26 cellular contexts compared by ENCODE assay signal in the genomic region with DNA sequence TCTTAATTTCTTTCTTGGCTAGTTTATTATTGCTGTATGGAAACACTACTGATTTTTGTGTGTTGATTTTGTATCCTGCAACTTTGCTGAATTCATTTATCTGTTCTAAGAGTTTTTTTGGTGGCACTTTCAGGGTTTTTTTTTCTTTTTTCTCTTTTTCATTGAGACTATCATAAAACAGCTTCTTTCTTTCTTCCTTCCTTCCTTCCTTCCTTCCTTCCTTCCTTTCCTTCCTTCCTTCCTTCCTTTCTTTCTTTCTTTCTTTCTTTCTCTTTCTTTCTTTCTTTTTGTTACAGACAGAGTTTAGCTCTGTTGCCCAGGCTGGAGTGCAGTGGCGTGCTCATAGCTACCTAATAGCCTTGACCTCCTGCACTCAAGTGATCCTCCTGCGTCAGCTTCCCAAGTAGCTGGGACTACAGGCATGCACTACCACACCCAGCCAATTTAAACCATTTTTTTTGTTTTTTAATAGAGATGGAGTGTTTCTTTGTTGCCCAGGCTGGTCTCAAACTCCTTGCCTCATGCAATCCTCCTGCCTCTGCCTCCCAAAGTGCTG.
A peak's percentile ranks its signal among the peaks of the same experiment; 100 is the strongest.
DNase-seq lines count a peak whose midpoint lies in the region; ATAC-seq, FAIRE-seq and TF ChIP-seq lines count a peak whose summit lies in the region.
"Had no signal": no experiment of that assay in that cellular context is flagged by ENCODE, and none has a peak within 500 bp of the region (broad histone marks: within the 10 kb centered on the region; RNA-seq: fewer than 3 reads in every experiment).

No MANE protein-coding gene starts in this region.

- TF ChIP-seq EP300 in K562 (IDR thresholded peaks at IDR 0.05; ENCODE audit: low read length): no peak

- TF ChIP-seq CTCF in HEK293 (tag by site-specific recombination; IDR thresholded peaks at IDR 0.05) (no peak), K562 (IDR thresholded peaks at IDR 0.05 in 2 of 3, conservative IDR thresholded peaks at IDR 0.05 in 1 of 3; ENCODE audit: insufficient read depth in 2 of 3, low read depth in 1 of 3, low read length in 3 of 3) (no peak), left lung (IDR thresholded peaks at IDR 0.05) (no peak), spleen (IDR thresholded peaks at IDR 0.05 in 8 of 11, conservative IDR thresholded peaks at IDR 0.05 in 3 of 11) (no peak)

- WGBS in K562 (ENCODE audit: insufficient coverage, low coverage, missing lambda C conversion rate): 0% methylated on average over 2 of the region's 2 CpGs
- 56 to 83% (median 75%) methylated on average over 2 of the region's 2 CpGs for WGBS in spleen, 5 donors

- no peaks in the 10 kb centered on the region for H3K79me2 ChIP-seq in K562 (ENCODE audit: control insufficient read depth, insufficient read depth, low read length)

- in situ Hi-C loops in K562 (cut with MboI): no loop called here

- H3K27me3 ChIP-seq in K562 (ENCODE audit: control insufficient read depth in 2 of 2, insufficient read depth in 2 of 2, low read length in 2 of 2) (no peaks in the 10 kb centered on the region), left lung (no peaks in the 10 kb centered on the region), spleen (replicated peaks in 1 of 7) (peaks cover 0 to 13% (median 0%) of the 10 kb centered on the region in 7 donors)
- H3K27me3 ChIP-seq: BLaER1 treated with 17β-estradiol and CSF1 and Interleukin-3, amounts not matched to agents 10 nM and 100 nM had no signal

- DNase-seq in K562 (ENCODE audit: extremely low read depth in 1 of 4, low spot score in 3 of 4) (no peak), left lung (no peak), spleen (no peak), substantia nigra (lab: John Stamatoyannopoulos, UW) (no peak), SHP77 (lab: John Stamatoyannopoulos, UW) (no peak), DMS153 treated with DMSO at 0.1 percent for 48 hours (lab: John Stamatoyannopoulos, UW; ENCODE audit: unreplicated experiment) (no peak)
- DNase-seq: 8988T; ACHN; AML-193; Caco-2; Calu3; CD4-positive, alpha-beta T cell; CD8-positive, alpha-beta T cell; DMS53; DMS79; DND-41; EL; GDM1 had no signal

- POLR2A ChIA-PET in HEK293 (lab: Yijun Ruan, JAX): no interaction called here
- POLR2A ChIA-PET in K562 (lab: Yijun Ruan, JAX): interaction anchor here (0.9 to 1.7 kb wide), 3 partner anchors 10 to 28 kb away, joined by 3 to 4 read pairs (median 3); no protein-coding TSS in a partner anchor

- H3K4me3 ChIP-seq in HEK293 (ENCODE audit: low read depth, low read length) (no peak overlapping the region), K562 (no peak overlapping the region), left lung (no peak overlapping the region), spleen (no peak overlapping the region)
- H3K4me3 ChIP-seq: BLaER1 treated with 17β-estradiol and CSF1 and Interleukin-3, amounts not matched to agents 10 nM and 100 nM; GM12878 had no signal

- TF ChIP-seq RAD21 in K562 (CRISPR knock-in tag; conservative IDR thresholded peaks at IDR 0.05 in 1 of 2, IDR thresholded peaks at IDR 0.05 in 1 of 2): no peak

- no peak overlapping the region for H3K9ac ChIP-seq in K562 (ENCODE audit: insufficient read depth in 1 of 2, low read depth in 2 of 2, low read length in 2 of 2)
- H3K9ac ChIP-seq: BLaER1 treated with 17β-estradiol and CSF1 and Interleukin-3, amounts not matched to agents 10 nM and 100 nM had no signal

- no TSS peak for BruUV-seq in K562 (replicated peaks; lab: Mats Ljungman, UMichigan)

- H2AFZ ChIP-seq in K562 (ENCODE audit: low read depth, low read length): no peak overlapping the region

- H3K36me3 ChIP-seq in HEK293 (ENCODE audit: control insufficient read depth in 2 of 2, insufficient read depth in 1 of 2, low read length in 2 of 2): no peaks in the 10 kb centered on the region
- no peaks in the 10 kb centered on the region for H3K36me3 ChIP-seq in K562 (ENCODE audit: control insufficient read depth, insufficient read depth, low read length)
- no peaks in the 10 kb centered on the region for H3K36me3 ChIP-seq in left lung
- no peaks in the 10 kb centered on the region for H3K36me3 ChIP-seq in spleen
- H3K36me3 ChIP-seq: BLaER1 treated with 17β-estradiol and CSF1 and Interleukin-3, amounts not matched to agents 10 nM and 100 nM had no signal

- CTCF ChIA-PET in HEK293 (lab: Yijun Ruan, JAX): interaction anchor here (0.6 kb wide), 1 partner anchor 604 kb away, joined by 3 read pairs; no protein-coding TSS in a partner anchor
- CTCF ChIA-PET in K562 (lab: Yijun Ruan, JAX; ENCODE audit: low intra/inter-chr PET ratio): no interaction called here

- intact Hi-C loops in K562 (cut with micrococcal nuclease) (no loop called here), left lung (cut with DNase I) (no loop called here), spleen (cut with DNase I; ENCODE audit: low total_unique reads) (no loop called here)

- H4K20me1 ChIP-seq in K562 (replicated peaks; ENCODE audit: control insufficient read depth, insufficient read depth, low read length): no peaks in the 10 kb centered on the region
- H4K20me1 ChIP-seq: BLaER1 treated with 17β-estradiol and CSF1 and Interleukin-3, amounts not matched to agents 10 nM and 100 nM had no signal

- no peak for ATAC-seq in K562
- ATAC-seq in left lung: peak; percentile 33
- ATAC-seq: CD8-positive, alpha-beta T cell; GM12878 had no signal

- H3K27ac ChIP-seq in HEK293 (ENCODE audit: extremely low read depth, low read depth, low read length) (no peak overlapping the region), K562 (ENCODE audit: extremely low read depth, low read depth, low read length) (no peak overlapping the region), left lung (no peak overlapping the region), spleen (peak overlapping the region in 5 of 8 donors; percentile 4 to 51 (median 24)), substantia nigra (ENCODE audit: low read depth, low read length, poor library complexity, severe bottlenecking) (no peak overlapping the region)
- H3K27ac ChIP-seq: BLaER1 treated with 17β-estradiol and CSF1 and Interleukin-3, amounts not matched to agents 10 nM and 100 nM; C4-2B had no signal

- no peak for FAIRE-seq in K562 (lab: Jason Lieb, UNC)
- FAIRE-seq: A204.1, D721Med, GM12878, GM12892, GM18507 had no signal

- H3K4me2 ChIP-seq in K562 (ENCODE audit: insufficient read depth, low read length): no peak overlapping the region
- H3K4me2 ChIP-seq: BLaER1 treated with 17β-estradiol and CSF1 and Interleukin-3, amounts not matched to agents 10 nM and 100 nM had no signal

- H3K4me1 ChIP-seq in HEK293 (ENCODE audit: control insufficient read depth, insufficient read depth, low read length) (no peaks in the 10 kb centered on the region), K562 (replicated peaks in 1 of 2; ENCODE audit: control insufficient read depth in 2 of 2, insufficient read depth in 2 of 2, low read length in 2 of 2) (no peaks in the 10 kb centered on the region), left lung (no peaks in the 10 kb centered on the region), spleen (peaks cover 0 to 5% (median 0%) of the 10 kb centered on the region in 6 donors)
- H3K4me1 ChIP-seq: BLaER1 treated with 17β-estradiol and CSF1 and Interleukin-3, amounts not matched to agents 10 nM and 100 nM; Caco-2 had no signal

- no peaks in the 10 kb centered on the region for H3K9me3 ChIP-seq in HEK293 (ENCODE audit: control insufficient read depth, insufficient read depth, low read depth, low read length)
- no peaks in the 10 kb centered on the region for H3K9me3 ChIP-seq in K562 (replicated peaks; ENCODE audit: control insufficient read depth, insufficient read depth, low read depth, low read length)
- H3K9me3 ChIP-seq in left lung: peaks cover 0 to 2% of the 10 kb centered on the region in 2 donors
- peaks cover 0 to 1% (median 0%) of the 10 kb centered on the region in 8 donors for H3K9me3 ChIP-seq in spleen

- no peaks in the 10 kb centered on the region for H3K9me1 ChIP-seq in K562 (ENCODE audit: control insufficient read depth, insufficient read depth, low read length)

- TF ChIP-seq POLR2A in K562 (conservative IDR thresholded peaks at IDR 0.05): no peak
- no peak for TF ChIP-seq POLR2A in spleen (IDR thresholded peaks at IDR 0.05)

TF ChIP-seq in HEK293, 187 proteins besides CTCF, POLR2A, EP300 and RAD21 (continues in another document):
- TF ChIP-seq, protein P1, sequence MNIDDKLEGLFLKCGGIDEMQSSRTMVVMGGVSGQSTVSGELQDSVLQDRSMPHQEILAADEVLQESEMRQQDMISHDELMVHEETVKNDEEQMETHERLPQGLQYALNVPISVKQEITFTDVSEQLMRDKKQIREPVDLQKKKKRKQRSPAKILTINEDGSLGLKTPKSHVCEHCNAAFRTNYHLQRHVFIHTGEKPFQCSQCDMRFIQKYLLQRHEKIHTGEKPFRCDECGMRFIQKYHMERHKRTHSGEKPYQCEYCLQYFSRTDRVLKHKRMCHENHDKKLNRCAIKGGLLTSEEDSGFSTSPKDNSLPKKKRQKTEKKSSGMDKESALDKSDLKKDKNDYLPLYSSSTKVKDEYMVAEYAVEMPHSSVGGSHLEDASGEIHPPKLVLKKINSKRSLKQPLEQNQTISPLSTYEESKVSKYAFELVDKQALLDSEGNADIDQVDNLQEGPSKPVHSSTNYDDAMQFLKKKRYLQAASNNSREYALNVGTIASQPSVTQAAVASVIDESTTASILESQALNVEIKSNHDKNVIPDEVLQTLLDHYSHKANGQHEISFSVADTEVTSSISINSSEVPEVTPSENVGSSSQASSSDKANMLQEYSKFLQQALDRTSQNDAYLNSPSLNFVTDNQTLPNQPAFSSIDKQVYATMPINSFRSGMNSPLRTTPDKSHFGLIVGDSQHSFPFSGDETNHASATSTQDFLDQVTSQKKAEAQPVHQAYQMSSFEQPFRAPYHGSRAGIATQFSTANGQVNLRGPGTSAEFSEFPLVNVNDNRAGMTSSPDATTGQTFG (tag by site-specific recombination; IDR thresholded peaks at IDR 0.05; ENCODE audit: borderline replicate concordance): no peak

TF ChIP-seq in K562, 482 proteins besides CTCF, POLR2A, EP300 and RAD21:
- TF ChIP-seq, protein P2, sequence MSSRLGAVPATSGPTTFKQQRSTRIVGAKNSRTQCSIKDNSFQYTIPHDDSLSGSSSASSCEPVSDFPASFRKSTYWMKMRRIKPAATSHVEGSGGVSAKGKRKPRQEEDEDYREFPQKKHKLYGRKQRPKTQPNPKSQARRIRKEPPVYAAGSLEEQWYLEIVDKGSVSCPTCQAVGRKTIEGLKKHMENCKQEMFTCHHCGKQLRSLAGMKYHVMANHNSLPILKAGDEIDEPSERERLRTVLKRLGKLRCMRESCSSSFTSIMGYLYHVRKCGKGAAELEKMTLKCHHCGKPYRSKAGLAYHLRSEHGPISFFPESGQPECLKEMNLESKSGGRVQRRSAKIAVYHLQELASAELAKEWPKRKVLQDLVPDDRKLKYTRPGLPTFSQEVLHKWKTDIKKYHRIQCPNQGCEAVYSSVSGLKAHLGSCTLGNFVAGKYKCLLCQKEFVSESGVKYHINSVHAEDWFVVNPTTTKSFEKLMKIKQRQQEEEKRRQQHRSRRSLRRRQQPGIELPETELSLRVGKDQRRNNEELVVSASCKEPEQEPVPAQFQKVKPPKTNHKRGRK (tag; IDR thresholded peaks at IDR 0.05): peak; percentile 67
- TF ChIP-seq MYBL2 (IDR thresholded peaks at IDR 0.05; ENCODE audit: low read depth): no peak
- TF ChIP-seq MYBL2 (CRISPR knock-in tag; IDR thresholded peaks at IDR 0.05; ENCODE audit: borderline replicate concordance): no peak
TF ChIP-seq in K562: peak in this region for 1.

Comparison
In these comparisons a context has a peak if more than half of its experiments do, and no peak if none do; other contexts are left out.
1. H3K27ac ChIP-seq: peak in spleen (5 of 8); none in HEK293 (single experiment), K562 (single experiment), left lung (0 of 2) and substantia nigra (single experiment).